Comparison of ENCODE assay signal across 25 cellular contexts in genomic region chrX:68594769-68595168, GRCh38. TPM values are rescaled to one million over a fixed set of nuclear protein-coding genes. Genes with fewer than 3 reads are reported as not detected.
DNase-seq lines count a peak whose midpoint lies in the region; ATAC-seq, FAIRE-seq and TF ChIP-seq lines count a peak whose summit lies in the region.
"Had no signal": no experiment of that assay in that cellular context is flagged by ENCODE, and none has a peak within 500 bp of the region (broad histone marks: within the 10 kb centered on the region; RNA-seq: fewer than 3 reads in every experiment).

No MANE protein-coding gene starts in this region.

- dilution Hi-C loops in endothelial cell of umbilical vein (cut with MboI; ENCODE audit: extremely low pct_ligation_motif_present, low sequenced_read_pairs) = no loop called here

- no peaks in the 10 kb centered on the region for H3K27me3 Mint-ChIP-seq in astrocyte (ENCODE audit: low read depth, unreplicated experiment)
- H3K27me3 Mint-ChIP-seq: CD4-positive, alpha-beta memory T cell; CD4-positive, CD25-positive, alpha-beta regulatory T cell had no signal

- no peaks in the 10 kb centered on the region for H3K36me3 Mint-ChIP-seq in astrocyte (ENCODE audit: low read depth, unreplicated experiment)
- H3K36me3 Mint-ChIP-seq: CD14-positive monocyte; CD4-positive, CD25-positive, alpha-beta regulatory T cell; CD8-positive, alpha-beta memory T cell had no signal

- H3K9ac ChIP-seq in astrocyte (ENCODE audit: low read length) (no peak overlapping the region), endothelial cell of umbilical vein (replicated peaks; ENCODE audit: extremely low read depth, insufficient read depth, low read length) (no peak overlapping the region)
- H3K9ac ChIP-seq: BLaER1 had no signal

- H3K4me1 ChIP-seq in astrocyte (ENCODE audit: insufficient read depth, low read length) (no peaks in the 10 kb centered on the region), endothelial cell of umbilical vein (ENCODE audit: control insufficient read depth, extremely low read depth, insufficient read depth, low read length) (no peaks in the 10 kb centered on the region), adrenal gland (replicated peaks in 1 of 2) (no peaks in the 10 kb centered on the region)
- H3K4me1 ChIP-seq: BE2C, BLaER1 had no signal

- H3K9me1 ChIP-seq in endothelial cell of umbilical vein (replicated peaks; ENCODE audit: control insufficient read depth, extremely low read depth, insufficient read depth, low read length) = no peaks in the 10 kb centered on the region

- H3K4me3 ChIP-seq in astrocyte (ENCODE audit: insufficient read depth, low read depth, low read length) (no peak overlapping the region), endothelial cell of umbilical vein (replicated peaks in 1 of 3; ENCODE audit: insufficient read depth in 1 of 3, low read depth in 1 of 3, low read length in 3 of 3) (no peak overlapping the region), adrenal gland (no peak overlapping the region)
- H3K4me3 ChIP-seq: BLaER1, GM12878 had no signal

- H3K27ac Mint-ChIP-seq in astrocyte (ENCODE audit: unreplicated experiment) = no peak overlapping the region
- H3K27ac Mint-ChIP-seq: CD14-positive monocyte; CD4-positive, alpha-beta memory T cell; CD4-positive, CD25-positive, alpha-beta regulatory T cell; CD8-positive, alpha-beta memory T cell had no signal

- H3K4me2 ChIP-seq in astrocyte (ENCODE audit: low read length) = no peak overlapping the region
- H3K4me2 ChIP-seq in endothelial cell of umbilical vein (ENCODE audit: insufficient read depth, low read length) = no peak overlapping the region
- H3K4me2 ChIP-seq: BLaER1 had no signal

- DNase-seq in astrocyte (ENCODE audit: low read depth) (no peak), endothelial cell of umbilical vein (ENCODE audit: low read depth, low spot score) (no peak), adrenal gland (no peak), urothelium cell line (ENCODE audit: low spot score) (no peak)
- DNase-seq: 8988T; ACHN; BE2C; C1 segment of cervical spinal cord; CD4-positive, alpha-beta memory T cell; CD4-positive, CD25-positive, alpha-beta regulatory T cell; CD8-positive, alpha-beta memory T cell; COR-L47; DMS 273 treated with DMSO at 0.1 percent for 48 hours; DMS153; DMS53; DMS79; DND-41; EL; GDM1 had no signal

- H2AFZ ChIP-seq in astrocyte (ENCODE audit: low read depth, low read length) (no peak overlapping the region), endothelial cell of umbilical vein (ENCODE audit: low read depth, low read length) (no peak overlapping the region)

- CTCF ChIA-PET in endothelial cell of umbilical vein (lab: Charles Lee) = no interaction called here

- no peaks in the 10 kb centered on the region for H3K79me2 ChIP-seq in astrocyte (ENCODE audit: insufficient read depth, low read length)
- H3K79me2 ChIP-seq in endothelial cell of umbilical vein (ENCODE audit: control insufficient read depth, insufficient read depth, low read length) = no peaks in the 10 kb centered on the region

- peaks cover 9% of the 10 kb centered on the region for H3K9me3 Mint-ChIP-seq in astrocyte (ENCODE audit: unreplicated experiment)

- TF ChIP-seq CTCF in astrocyte (IDR thresholded peaks at IDR 0.05; ENCODE audit: insufficient read depth, low read depth, low read length) = no peak
- TF ChIP-seq CTCF in endothelial cell of umbilical vein (IDR thresholded peaks at IDR 0.05; ENCODE audit: extremely low read depth in 1 of 2, insufficient read depth in 1 of 2, low read depth in 1 of 2, low read length in 2 of 2) = no peak
- no peak for TF ChIP-seq CTCF in adrenal gland (IDR thresholded peaks at IDR 0.05)

- no peaks in the 10 kb centered on the region for H4K20me1 ChIP-seq in astrocyte (ENCODE audit: insufficient read depth, low read length)
- no peaks in the 10 kb centered on the region for H4K20me1 ChIP-seq in endothelial cell of umbilical vein (replicated peaks; ENCODE audit: control insufficient read depth, extremely low read depth, insufficient read depth, low read length)
- H4K20me1 ChIP-seq: BLaER1 had no signal

- no peak overlapping the region for H3K27ac ChIP-seq in astrocyte (ENCODE audit: low read depth, low read length)
- no peak overlapping the region for H3K27ac ChIP-seq in endothelial cell of umbilical vein (ENCODE audit: insufficient read depth, low read depth, low read length)
- no peak overlapping the region for H3K27ac ChIP-seq in adrenal gland
- H3K27ac ChIP-seq: BLaER1 had no signal

- H3K36me3 ChIP-seq in astrocyte (ENCODE audit: insufficient read depth, low read length) (no peaks in the 10 kb centered on the region), endothelial cell of umbilical vein (ENCODE audit: control insufficient read depth in 2 of 2, extremely low read depth in 1 of 2, insufficient read depth in 2 of 2, low read length in 2 of 2) (no peaks in the 10 kb centered on the region), adrenal gland (replicated peaks in 1 of 2) (no peaks in the 10 kb centered on the region)
- H3K36me3 ChIP-seq: BE2C, BLaER1 had no signal

- WGBS in adrenal gland, 4 donors = 70 to 94% (median 83%) methylated on average over 4 of the region's 4 CpGs

- H3K4me3 Mint-ChIP-seq in astrocyte (ENCODE audit: unreplicated experiment) = no peak overlapping the region
- H3K4me3 Mint-ChIP-seq: CD14-positive monocyte; CD4-positive, alpha-beta memory T cell; CD4-positive, CD25-positive, alpha-beta regulatory T cell; CD8-positive, alpha-beta memory T cell had no signal

- H3K27me3 ChIP-seq in astrocyte (ENCODE audit: insufficient read depth, low read length) (no peaks in the 10 kb centered on the region), endothelial cell of umbilical vein (ENCODE audit: control insufficient read depth in 2 of 2, insufficient read depth in 2 of 2, low read length in 2 of 2) (no peaks in the 10 kb centered on the region), adrenal gland (peaks cover 3% of the 10 kb centered on the region)
- H3K27me3 ChIP-seq: BE2C had no signal

- ATAC-seq in HG03196 (IDR thresholded peaks at IDR 0.05; ENCODE audit: unreplicated experiment) = no peak
- ATAC-seq: GM12878 had no signal

- TF ChIP-seq POLR2A in endothelial cell of umbilical vein (IDR thresholded peaks at IDR 0.05; ENCODE audit: low read depth, low read length) (no peak), adrenal gland (IDR thresholded peaks at IDR 0.05) (no peak)

- BruUV-seq in endothelial cell of umbilical vein (replicated peaks; lab: Mats Ljungman, UMichigan) = no TSS peak

- POLR2A ChIA-PET in endothelial cell of umbilical vein (lab: Charles Lee) = no interaction called here

- FAIRE-seq in astrocyte (lab: Jason Lieb, UNC) (peak; percentile 98), endothelial cell of umbilical vein (lab: Jason Lieb, UNC) (peak; percentile 55), urothelium cell line (lab: Jason Lieb, UNC) (no peak)
- FAIRE-seq: GM12878, GM12892, GM18507 had no signal

- intact Hi-C loops in endothelial cell of umbilical vein (cut with micrococcal nuclease) = no loop called here
- intact Hi-C loops in adrenal gland (cut with DNase I) = no loop called here

- H3K9me3 ChIP-seq in astrocyte (ENCODE audit: insufficient read depth, low read depth, low read length) (no peaks in the 10 kb centered on the region), endothelial cell of umbilical vein (replicated peaks; ENCODE audit: control insufficient read depth, insufficient read depth, low read length) (no peaks in the 10 kb centered on the region), adrenal gland (replicated peaks in 1 of 3) (peaks cover 0 to 7% (median 0%) of the 10 kb centered on the region in 3 donors)
- H3K9me3 ChIP-seq: BE2C, BLaER1 had no signal

- no peaks in the 10 kb centered on the region for H3K4me1 Mint-ChIP-seq in astrocyte (ENCODE audit: low read depth, unreplicated experiment)
- H3K4me1 Mint-ChIP-seq: CD4-positive, alpha-beta memory T cell; CD4-positive, CD25-positive, alpha-beta regulatory T cell; CD8-positive, alpha-beta memory T cell had no signal

TF ChIP-seq in endothelial cell of umbilical vein, 7 proteins besides CTCF, POLR2A, EP300 and RAD21:
- no peak for TF ChIP-seq EZH2 (IDR thresholded peaks at IDR 0.05; ENCODE audit: borderline replicate concordance, low read depth, low read length, severe bottlenecking)
- TF ChIP-seq, protein P1, sequence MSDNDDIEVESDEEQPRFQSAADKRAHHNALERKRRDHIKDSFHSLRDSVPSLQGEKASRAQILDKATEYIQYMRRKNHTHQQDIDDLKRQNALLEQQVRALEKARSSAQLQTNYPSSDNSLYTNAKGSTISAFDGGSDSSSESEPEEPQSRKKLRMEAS (IDR thresholded peaks at IDR 0.05; ENCODE audit: insufficient read depth, insufficient read length) = no peak
- no peak for TF ChIP-seq GATA2 (IDR thresholded peaks at IDR 0.05; ENCODE audit: insufficient read depth, insufficient read length, low read depth, low read length)
- no peak for TF ChIP-seq FOS (IDR thresholded peaks at IDR 0.05; ENCODE audit: borderline replicate concordance, insufficient read depth, low read length)
- no peak for TF ChIP-seq MYC (IDR thresholded peaks at IDR 0.05; ENCODE audit: low read depth, low read length)
- TF ChIP-seq POLR2AphosphoS5 (IDR thresholded peaks at IDR 0.05; ENCODE audit: insufficient read depth, low read depth, low read length) = no peak
- no peak for TF ChIP-seq JUN (IDR thresholded peaks at IDR 0.05; ENCODE audit: borderline replicate concordance, insufficient read depth, insufficient read length, low read depth)

RNA-seq across cellular contexts. Expression of gene STARD8, which starts 52.7 kb away (rescaled TPM):
- 1.0 and 1.3 TPM in 2 replicates for total RNA-seq in astrocyte
- total RNA-seq in endothelial cell of umbilical vein = 8.4 and 14.8 TPM in 2 replicates
- 6.3 and 6.8 TPM in 2 replicates for polyA plus RNA-seq in endothelial cell of umbilical vein
- polyA plus RNA-seq in endothelial cell of umbilical vein (2011; cell fraction: cytosol; rRNA removed) = 4.7 and 4.9 TPM in 2 replicates
- polyA plus RNA-seq in endothelial cell of umbilical vein (2011; cell fraction: nucleus; rRNA removed) = 13.8 and 15.7 TPM in 2 replicates
- polyA plus RNA-seq in endothelial cell of umbilical vein (2012) = 5.3 and 5.8 TPM in 2 replicates
- 12.5 and 12.7 TPM in 2 replicates for polyA minus RNA-seq in endothelial cell of umbilical vein
- polyA minus RNA-seq in endothelial cell of umbilical vein (2011; cell fraction: cytosol; rRNA and poly(A)+ RNA removed) = 2.3 TPM
- 6.0 and 7.1 TPM in 2 replicates for polyA minus RNA-seq in endothelial cell of umbilical vein (2011; cell fraction: nucleus; rRNA and poly(A)+ RNA removed)
- total RNA-seq in adrenal gland = 10 to 100 TPM in 6 of 8 donors, 1 to 10 TPM in 2; 7.5 to 19.6 (median 11.1) TPM
- polyA plus RNA-seq in adrenal gland = 1 to 10 TPM; 2.8 to 4.9 (median 3.6) TPM
- polyA plus RNA-seq: CD8-positive, alpha-beta memory T cell had no signal
